Comparison of ENCODE assay signal across 8 cellular contexts in genomic region chr6:32195652-32195901, GRCh38. TPM values are rescaled to one million over a fixed set of nuclear protein-coding genes. Genes with fewer than 3 reads are reported as not detected.
A peak's percentile ranks its signal among the peaks of the same experiment; 100 is the strongest.
DNase-seq lines count a peak whose midpoint lies in the region; ATAC-seq, FAIRE-seq and TF ChIP-seq lines count a peak whose summit lies in the region.

No MANE protein-coding gene starts in this region.

- TF ChIP-seq EP300 in HepG2 (IDR thresholded peaks at IDR 0.05; ENCODE audit: low read depth in 2 of 2, low read length in 2 of 2) (peak; percentile 32 to 60; a peak in 1 of 4 replicates), HepG2 (CRISPR knock-in tag; IDR thresholded peaks at IDR 0.05; ENCODE audit: borderline replicate concordance) (no peak)

- H3K27me3 Mint-ChIP-seq in activated CD4-positive, alpha-beta memory T cell treated with anti-CD3 and anti-CD28 coated beads, Interleukin-2, amount 10 ng/mL, durations not matched to agents 7 days and 5 days: peaks cover 2% of the 10 kb centered on the region

- peak; percentile 59 for ATAC-seq in GM18858 (IDR thresholded peaks at IDR 0.05; ENCODE audit: unreplicated experiment)
- peak; percentile 71 for ATAC-seq in HG03520 (IDR thresholded peaks at IDR 0.05; ENCODE audit: unreplicated experiment)
- ATAC-seq in HepG2: no peak

- peaks cover 35% of the 10 kb centered on the region for H3K4me1 Mint-ChIP-seq in activated CD4-positive, alpha-beta memory T cell treated with anti-CD3 and anti-CD28 coated beads, Interleukin-2, amount 10 ng/mL, durations not matched to agents 7 days and 5 days

- H3K4me3 ChIP-seq in A673 (ENCODE audit: low read depth, low read length, poor library complexity, severe bottlenecking): peak overlapping the region; percentile 64
- peak overlapping the region in 2 of 3 experiments; percentile 94 to 96; a peak in 4 of 6 replicates for H3K4me3 ChIP-seq in HepG2 (replicated peaks in 1 of 3; ENCODE audit: insufficient read depth in 1 of 3, low read depth in 2 of 3, low read length in 3 of 3)

- in situ Hi-C loops in HepG2 (cut with HindIII; ENCODE audit: extremely low pct_ligation_motif_present, low pct_unique_long_range_greater_than_20kb): no loop called here

- H4K20me1 ChIP-seq in HepG2 (ENCODE audit: insufficient read depth, low read length): no peaks in the 10 kb centered on the region

- H3K36me3 Mint-ChIP-seq in activated CD4-positive, alpha-beta memory T cell treated with anti-CD3 and anti-CD28 coated beads, Interleukin-2, amount 10 ng/mL, durations not matched to agents 7 days and 5 days (ENCODE audit: low read depth): peaks cover 19% of the 10 kb centered on the region

- H3K4me2 ChIP-seq in HepG2 (ENCODE audit: low read depth, low read length): peak overlapping the region; percentile 99

- no peak for TF ChIP-seq POLR2A in HepG2 (IDR thresholded peaks at IDR 0.05; ENCODE audit: insufficient read depth in 1 of 2, low read depth in 2 of 2, low read length in 2 of 2)

- H3K4me1 ChIP-seq in A673 (ENCODE audit: insufficient read depth, low read length, poor library complexity, severe bottlenecking): peaks cover 41% of the 10 kb centered on the region
- peaks cover 67% of the 10 kb centered on the region for H3K4me1 ChIP-seq in HepG2 (ENCODE audit: insufficient read depth, low read length)

- intact Hi-C loops in A673 (cut with micrococcal nuclease; ENCODE audit: unreplicated experiment) (loop anchor here (1.0 to 2.0 kb wide), 2 partner anchors 67 to 76 kb away; partner anchors contain the start of gene ATF6B), HepG2 (cut with micrococcal nuclease; ENCODE audit: unreplicated experiment) (loop anchor here (1.0 to 5.0 kb wide), 4 partner anchors 17 to 78 kb away; partner anchors contain the start of genes PPT2 and RNF5)

- peak overlapping the region; percentile 95 for H3K4me3 Mint-ChIP-seq in activated CD4-positive, alpha-beta memory T cell treated with anti-CD3 and anti-CD28 coated beads, Interleukin-2, amount 10 ng/mL, durations not matched to agents 7 days and 5 days

- CTCF ChIA-PET in A673 (lab: Charles Lee): interaction anchor here (0.6 to 1.0 kb wide), 4 partner anchors 18 to 174 kb away, joined by 3 to 4 read pairs (median 4); partner anchors contain the start of gene EGFL8
- CTCF ChIA-PET in activated CD4-positive, alpha-beta memory T cell treated with anti-CD3 and anti-CD28 coated beads, Interleukin-2, amount 10 ng/mL, durations not matched to agents 7 days and 5 days (lab: Charles Lee): interaction anchor here (0.6 to 2.1 kb wide), 21 partner anchors 10 to 1632 kb away, joined by 3 to 20 read pairs (median 3); partner anchors contain the start of genes AGPAT1, ATF6B, BRD2 and DXO
- CTCF ChIA-PET in HepG2 (lab: Yijun Ruan, JAX; ENCODE audit: low intra/inter-chr PET ratio, low total read pairs): interaction anchor here (1.0 to 1.7 kb wide), 2 partner anchors 41 to 77 kb away, joined by 4 to 11 read pairs; partner anchors contain the start of gene PPT2

- DNase-seq in A673 (ENCODE audit: low spot score): peak; percentile 100
- peak; percentile 100 for DNase-seq in NCI-H748 (lab: John Stamatoyannopoulos, UW; ENCODE audit: unreplicated experiment)
- peak; percentile 100 for DNase-seq in activated CD4-positive, alpha-beta memory T cell treated with anti-CD3 and anti-CD28 coated beads, Interleukin-2, amount 10 ng/mL, durations not matched to agents 7 days and 5 days
- DNase-seq in dermis microvascular lymphatic vessel endothelial cell (ENCODE audit: low read depth in 2 of 2): peak; percentile 98 to 100
- DNase-seq in HepG2 (ENCODE audit: low spot score): peak; percentile 99
- DNase-seq in stimulated activated CD4-positive, alpha-beta T cell treated with anti-CD3 and anti-CD28 coated beads, Interleukin-4, amount 100 ng/mL, for 24 hours: peak; percentile 100

- H3K27me3 ChIP-seq in A673 (replicated peaks; ENCODE audit: insufficient read depth, low read depth, low read length, poor library complexity) (no peaks in the 10 kb centered on the region), HepG2 (ENCODE audit: control insufficient read depth in 1 of 2, insufficient read depth in 2 of 2, low read length in 2 of 2) (no peaks in the 10 kb centered on the region; a peak in 1 of 5 replicates)

- POLR2A ChIA-PET in A673 (lab: Charles Lee; ENCODE audit: low non-redundant PET): interaction anchor here (0.5 to 1.0 kb wide), 4 partner anchors 60 to 776 kb away, joined by 3 to 4 read pairs (median 4); no protein-coding TSS in a partner anchor
- POLR2A ChIA-PET in activated CD4-positive, alpha-beta memory T cell treated with anti-CD3 and anti-CD28 coated beads, Interleukin-2, amount 10 ng/mL, durations not matched to agents 7 days and 5 days (lab: Charles Lee): interaction anchor here (0.7 to 10.5 kb wide), 12 partner anchors 9 to 776 kb away, joined by 3 to 155 read pairs (median 4); partner anchors contain the start of genes AGPAT1, ATF6B, BRD2 and FKBPL
- POLR2A ChIA-PET in HepG2 (lab: Yijun Ruan, JAX): interaction anchor here (0.6 to 3.0 kb wide), 23 partner anchors 9 to 1259 kb away, joined by 3 to 82 read pairs (median 4); partner anchors contain the start of genes AGPAT1, ATF6B, DXO and FKBPL

- H3K27ac Mint-ChIP-seq in activated CD4-positive, alpha-beta memory T cell treated with anti-CD3 and anti-CD28 coated beads, Interleukin-2, amount 10 ng/mL, durations not matched to agents 7 days and 5 days: peak overlapping the region; percentile 98

- no TSS peak for BruUV-seq in A673 (replicated peaks; lab: Mats Ljungman, UMichigan)
- BruUV-seq in HepG2 (replicated peaks; lab: Mats Ljungman, UMichigan): no TSS peak

- peak; percentile 29; the same call in 1 of the 2 replicates for TF ChIP-seq RAD21 in HepG2 (CRISPR knock-in tag; IDR thresholded peaks at IDR 0.05)

- H3K9me3 ChIP-seq in A673 (ENCODE audit: low read depth, low read length, poor library complexity, severe bottlenecking): no peaks in the 10 kb centered on the region
- no peaks in the 10 kb centered on the region for H3K9me3 ChIP-seq in HepG2 (ENCODE audit: low read length)

- no peaks in the 10 kb centered on the region for H3K9me3 Mint-ChIP-seq in activated CD4-positive, alpha-beta memory T cell treated with anti-CD3 and anti-CD28 coated beads, Interleukin-2, amount 10 ng/mL, durations not matched to agents 7 days and 5 days

- peak overlapping the region; percentile 99 for H3K9ac ChIP-seq in HepG2 (ENCODE audit: insufficient read depth, low read depth, low read length)

- TF ChIP-seq CTCF in A673 (conservative IDR thresholded peaks at IDR 0.05; ENCODE audit: low read depth, low read length) (peak; percentile 12; the same call in 1 of the 2 replicates), HepG2 (CRISPR knock-in tag; IDR thresholded peaks at IDR 0.05) (peak; percentile 69)

- 0% methylated on average over 8 of the region's 25 CpGs for WGBS in HepG2 (ENCODE audit: low lambda C conversion rate)

- no peak overlapping the region for H2AFZ ChIP-seq in HepG2 (ENCODE audit: low read length)

- H3K27ac ChIP-seq in A673 (ENCODE audit: low read depth, low read length, poor library complexity, severe bottlenecking): peak overlapping the region; percentile 99
- H3K27ac ChIP-seq in HepG2 (ENCODE audit: extremely low read length, insufficient read depth, low read length): peak overlapping the region; percentile 98

- no peak for FAIRE-seq in HepG2 (lab: Jason Lieb, UNC)

- H3K36me3 ChIP-seq in A673 (ENCODE audit: insufficient read depth, low read length, poor library complexity, severe bottlenecking) (no peaks in the 10 kb centered on the region), HepG2 (replicated peaks in 1 of 2; ENCODE audit: control insufficient read depth in 1 of 2, insufficient read depth in 2 of 2, low read length in 2 of 2) (no peaks in the 10 kb centered on the region)

- H3K79me2 ChIP-seq in HepG2 (ENCODE audit: insufficient read depth, low read length): peaks cover 5% of the 10 kb centered on the region

RNA-seq across cellular contexts. Expression of gene GPSM3, which starts 3.1 kb away (rescaled TPM):
- total RNA-seq in A673 (2021) (4.8 and 6.0 TPM in 2 replicates), dermis microvascular lymphatic vessel endothelial cell (6.9 and 9.0 TPM in 2 replicates), HepG2 (2016; rRNA removed; fragmentation: Illumina TruSeq; extraction: Trizol) (0.18 and 0.27 TPM in 2 replicates)
- total RNA-seq in activated CD4-positive, alpha-beta memory T cell treated with anti-CD3 and anti-CD28 coated beads, Interleukin-2, amount 10 ng/mL, durations not matched to agents 7 days and 5 days: 100 to 1,000 TPM; 287 to 289 TPM
- total RNA-seq in HepG2 (2016; cell fraction: cytosol; rRNA removed; fragmentation: Illumina TruSeq; extraction: Trizol; ENCODE audit: low read depth): 0.44 and 0.81 TPM in 2 replicates
- total RNA-seq in HepG2 (2016; cell fraction: insoluble cytoplasmic fraction; rRNA removed; fragmentation: Illumina TruSeq; extraction: Trizol): 0.22 and 0.37 TPM in 2 replicates
- 0.56 and 0.86 TPM in 2 replicates for total RNA-seq in HepG2 (2016; cell fraction: membrane; rRNA removed; fragmentation: Illumina TruSeq; extraction: Trizol)
- 0.37 TPM in 1 of 2 replicates, not detected in the other for total RNA-seq in HepG2 (2016; cell fraction: nucleus; rRNA removed; fragmentation: Illumina TruSeq; extraction: Trizol)
- 6.2 and 7.5 TPM in 2 replicates for polyA plus RNA-seq in HepG2 (2011; rRNA removed)
- polyA plus RNA-seq in HepG2 (2011; cell fraction: cytosol; rRNA removed): 4.7 and 5.8 TPM in 2 replicates
- 5.9 and 6.0 TPM in 2 replicates for polyA plus RNA-seq in HepG2 (2011; cell fraction: nucleus; rRNA removed)
- 3.3 and 4.1 TPM in 2 replicates for polyA plus RNA-seq in HepG2 (2012)
- 0.46 and 0.87 TPM in 2 replicates for polyA plus RNA-seq in HepG2 (2016; cell fraction: cytosol; fragmentation: Illumina TruSeq; extraction: Trizol; ENCODE audit: low read depth)
- 0.22 and 0.38 TPM in 2 replicates for polyA plus RNA-seq in HepG2 (2016; cell fraction: insoluble cytoplasmic fraction; fragmentation: Illumina TruSeq; extraction: Trizol; ENCODE audit: low read depth)
- polyA plus RNA-seq in HepG2 (2016; cell fraction: membrane; fragmentation: Illumina TruSeq; extraction: Trizol; ENCODE audit: low read depth): 0.89 and 1.0 TPM in 2 replicates
- polyA plus RNA-seq in HepG2 (2016; cell fraction: nucleus; fragmentation: Illumina TruSeq; extraction: Trizol; ENCODE audit: insufficient read depth, low read depth): 0.45 and 0.55 TPM in 2 replicates
- polyA minus RNA-seq in HepG2 (2011; rRNA and poly(A)+ RNA removed; ENCODE audit: low replicate concordance): 0.42 and 2.7 TPM in 2 replicates
- polyA minus RNA-seq in HepG2 (2011; cell fraction: cytosol; rRNA and poly(A)+ RNA removed): 1.2 and 1.7 TPM in 2 replicates
- 1.3 and 1.9 TPM in 2 replicates for polyA minus RNA-seq in HepG2 (2011; cell fraction: nucleus; rRNA and poly(A)+ RNA removed)

RNA-seq across cellular contexts. Expression of gene PBX2, which starts 5.6 kb away (rescaled TPM):
- total RNA-seq in A673 (2021) (84.0 and 97.2 TPM in 2 replicates), dermis microvascular lymphatic vessel endothelial cell (37.2 and 46.8 TPM in 2 replicates), HepG2 (2016; rRNA removed; fragmentation: Illumina TruSeq; extraction: Trizol) (42.3 and 45.2 TPM in 2 replicates)
- 10 to 100 TPM; 69.4 to 73.1 TPM for total RNA-seq in activated CD4-positive, alpha-beta memory T cell treated with anti-CD3 and anti-CD28 coated beads, Interleukin-2, amount 10 ng/mL, durations not matched to agents 7 days and 5 days
- 12.1 and 13.1 TPM in 2 replicates for total RNA-seq in HepG2 (2016; cell fraction: cytosol; rRNA removed; fragmentation: Illumina TruSeq; extraction: Trizol; ENCODE audit: low read depth)
- 42.9 and 44.9 TPM in 2 replicates for total RNA-seq in HepG2 (2016; cell fraction: insoluble cytoplasmic fraction; rRNA removed; fragmentation: Illumina TruSeq; extraction: Trizol)
- 41.6 and 42.9 TPM in 2 replicates for total RNA-seq in HepG2 (2016; cell fraction: membrane; rRNA removed; fragmentation: Illumina TruSeq; extraction: Trizol)
- total RNA-seq in HepG2 (2016; cell fraction: nucleus; rRNA removed; fragmentation: Illumina TruSeq; extraction: Trizol): 25.7 and 31.6 TPM in 2 replicates
- polyA plus RNA-seq in HepG2 (2011; rRNA removed): 77.8 and 102 TPM in 2 replicates
- polyA plus RNA-seq in HepG2 (2011; cell fraction: cytosol; rRNA removed): 64.6 and 73.5 TPM in 2 replicates
- polyA plus RNA-seq in HepG2 (2011; cell fraction: nucleus; rRNA removed): 182 TPM in 2 replicates
- 59.3 and 64.5 TPM in 2 replicates for polyA plus RNA-seq in HepG2 (2012)
- 13.4 and 14.0 TPM in 2 replicates for polyA plus RNA-seq in HepG2 (2016; cell fraction: cytosol; fragmentation: Illumina TruSeq; extraction: Trizol; ENCODE audit: low read depth)
- 65.7 and 70.8 TPM in 2 replicates for polyA plus RNA-seq in HepG2 (2016; cell fraction: insoluble cytoplasmic fraction; fragmentation: Illumina TruSeq; extraction: Trizol; ENCODE audit: low read depth)
- 43.5 and 44.8 TPM in 2 replicates for polyA plus RNA-seq in HepG2 (2016; cell fraction: membrane; fragmentation: Illumina TruSeq; extraction: Trizol; ENCODE audit: low read depth)
- 91.8 and 101 TPM in 2 replicates for polyA plus RNA-seq in HepG2 (2016; cell fraction: nucleus; fragmentation: Illumina TruSeq; extraction: Trizol; ENCODE audit: insufficient read depth, low read depth)
- 42.4 and 74.2 TPM in 2 replicates for polyA minus RNA-seq in HepG2 (2011; rRNA and poly(A)+ RNA removed; ENCODE audit: low replicate concordance)
- 34.8 and 36.8 TPM in 2 replicates for polyA minus RNA-seq in HepG2 (2011; cell fraction: cytosol; rRNA and poly(A)+ RNA removed)
- polyA minus RNA-seq in HepG2 (2011; cell fraction: nucleus; rRNA and poly(A)+ RNA removed): 46.7 and 47.1 TPM in 2 replicates

RNA-seq across cellular contexts. Expression of gene AGER, which starts 11.5 kb away (rescaled TPM):
- total RNA-seq in A673 (2021): 13.3 and 18.8 TPM in 2 replicates
- total RNA-seq in activated CD4-positive, alpha-beta memory T cell treated with anti-CD3 and anti-CD28 coated beads, Interleukin-2, amount 10 ng/mL, durations not matched to agents 7 days and 5 days: 10 to 100 TPM; 27.6 to 29.4 TPM
- 0.38 and 0.39 TPM in 2 replicates for total RNA-seq in dermis microvascular lymphatic vessel endothelial cell
- total RNA-seq in HepG2 (2016; rRNA removed; fragmentation: Illumina TruSeq; extraction: Trizol): 0.41 and 1.9 TPM in 2 replicates
- total RNA-seq in HepG2 (2016; cell fraction: cytosol; rRNA removed; fragmentation: Illumina TruSeq; extraction: Trizol; ENCODE audit: low read depth): 2.6 and 2.7 TPM in 2 replicates
- 0.62 and 1.6 TPM in 2 replicates for total RNA-seq in HepG2 (2016; cell fraction: insoluble cytoplasmic fraction; rRNA removed; fragmentation: Illumina TruSeq; extraction: Trizol)
- total RNA-seq in HepG2 (2016; cell fraction: membrane; rRNA removed; fragmentation: Illumina TruSeq; extraction: Trizol): 1.0 and 1.2 TPM in 2 replicates
- total RNA-seq in HepG2 (2016; cell fraction: nucleus; rRNA removed; fragmentation: Illumina TruSeq; extraction: Trizol): 2.8 and 4.0 TPM in 2 replicates
- 5.1 and 5.7 TPM in 2 replicates for polyA plus RNA-seq in HepG2 (2011; rRNA removed)
- 0.83 and 1.4 TPM in 2 replicates for polyA plus RNA-seq in HepG2 (2011; cell fraction: cytosol; rRNA removed)
- polyA plus RNA-seq in HepG2 (2011; cell fraction: nucleus; rRNA removed): 50.1 and 67.3 TPM in 2 replicates
- polyA plus RNA-seq in HepG2 (2012): 8.4 and 12.5 TPM in 2 replicates
- polyA plus RNA-seq in HepG2 (2016; cell fraction: cytosol; fragmentation: Illumina TruSeq; extraction: Trizol; ENCODE audit: low read depth): 1.2 and 1.8 TPM in 2 replicates
- 0.76 and 1.1 TPM in 2 replicates for polyA plus RNA-seq in HepG2 (2016; cell fraction: insoluble cytoplasmic fraction; fragmentation: Illumina TruSeq; extraction: Trizol; ENCODE audit: low read depth)
- polyA plus RNA-seq in HepG2 (2016; cell fraction: membrane; fragmentation: Illumina TruSeq; extraction: Trizol; ENCODE audit: low read depth): 1.5 and 1.9 TPM in 2 replicates
- polyA plus RNA-seq in HepG2 (2016; cell fraction: nucleus; fragmentation: Illumina TruSeq; extraction: Trizol; ENCODE audit: insufficient read depth, low read depth): 22.5 and 29.9 TPM in 2 replicates
- polyA minus RNA-seq in HepG2 (2011; rRNA and poly(A)+ RNA removed; ENCODE audit: low replicate concordance): 1.0 and 1.1 TPM in 2 replicates
- not detected in 2 replicates for polyA minus RNA-seq in HepG2 (2011; cell fraction: cytosol; rRNA and poly(A)+ RNA removed)
- polyA minus RNA-seq in HepG2 (2011; cell fraction: nucleus; rRNA and poly(A)+ RNA removed): 5.3 and 9.2 TPM in 2 replicates

RNA-seq across cellular contexts. Expression of gene RNF5, which starts 17.4 kb away (rescaled TPM):
- total RNA-seq in A673 (2021) (62.9 and 67.0 TPM in 2 replicates), dermis microvascular lymphatic vessel endothelial cell (44.4 and 53.6 TPM in 2 replicates), HepG2 (2016; rRNA removed; fragmentation: Illumina TruSeq; extraction: Trizol) (98.0 and 107 TPM in 2 replicates)
- total RNA-seq in activated CD4-positive, alpha-beta memory T cell treated with anti-CD3 and anti-CD28 coated beads, Interleukin-2, amount 10 ng/mL, durations not matched to agents 7 days and 5 days: 10 to 100 TPM; 44.0 to 45.4 TPM
- total RNA-seq in HepG2 (2016; cell fraction: cytosol; rRNA removed; fragmentation: Illumina TruSeq; extraction: Trizol; ENCODE audit: low read depth): 51.1 and 51.5 TPM in 2 replicates
- 100 and 113 TPM in 2 replicates for total RNA-seq in HepG2 (2016; cell fraction: insoluble cytoplasmic fraction; rRNA removed; fragmentation: Illumina TruSeq; extraction: Trizol)
- 81.3 and 84.1 TPM in 2 replicates for total RNA-seq in HepG2 (2016; cell fraction: membrane; rRNA removed; fragmentation: Illumina TruSeq; extraction: Trizol)
- 38.9 and 40.1 TPM in 2 replicates for total RNA-seq in HepG2 (2016; cell fraction: nucleus; rRNA removed; fragmentation: Illumina TruSeq; extraction: Trizol)
- polyA plus RNA-seq in HepG2 (2011; rRNA removed): 117 and 131 TPM in 2 replicates
- 180 and 181 TPM in 2 replicates for polyA plus RNA-seq in HepG2 (2011; cell fraction: cytosol; rRNA removed)
- polyA plus RNA-seq in HepG2 (2011; cell fraction: nucleus; rRNA removed): 49.7 and 51.1 TPM in 2 replicates
- polyA plus RNA-seq in HepG2 (2012): 124 and 133 TPM in 2 replicates
- 72.5 TPM in 2 replicates for polyA plus RNA-seq in HepG2 (2016; cell fraction: cytosol; fragmentation: Illumina TruSeq; extraction: Trizol; ENCODE audit: low read depth)
- 150 and 151 TPM in 2 replicates for polyA plus RNA-seq in HepG2 (2016; cell fraction: insoluble cytoplasmic fraction; fragmentation: Illumina TruSeq; extraction: Trizol; ENCODE audit: low read depth)
- polyA plus RNA-seq in HepG2 (2016; cell fraction: membrane; fragmentation: Illumina TruSeq; extraction: Trizol; ENCODE audit: low read depth): 109 and 112 TPM in 2 replicates
- polyA plus RNA-seq in HepG2 (2016; cell fraction: nucleus; fragmentation: Illumina TruSeq; extraction: Trizol; ENCODE audit: insufficient read depth, low read depth): 75.3 and 76.6 TPM in 2 replicates
- 64.0 and 99.2 TPM in 2 replicates for polyA minus RNA-seq in HepG2 (2011; rRNA and poly(A)+ RNA removed; ENCODE audit: low replicate concordance)
- 36.3 and 44.2 TPM in 2 replicates for polyA minus RNA-seq in HepG2 (2011; cell fraction: cytosol; rRNA and poly(A)+ RNA removed)
- polyA minus RNA-seq in HepG2 (2011; cell fraction: nucleus; rRNA and poly(A)+ RNA removed): 16.9 and 18.9 TPM in 2 replicates

RNA-seq across cellular contexts. Expression of gene AGPAT1, which starts 19.7 kb away (rescaled TPM):
- total RNA-seq in A673 (2021) (102 and 108 TPM in 2 replicates), dermis microvascular lymphatic vessel endothelial cell (5.6 and 13.4 TPM in 2 replicates), HepG2 (2016; rRNA removed; fragmentation: Illumina TruSeq; extraction: Trizol) (40.4 and 51.3 TPM in 2 replicates)
- total RNA-seq in activated CD4-positive, alpha-beta memory T cell treated with anti-CD3 and anti-CD28 coated beads, Interleukin-2, amount 10 ng/mL, durations not matched to agents 7 days and 5 days: 10 to 100 TPM; 42.7 to 43.1 TPM
- total RNA-seq in HepG2 (2016; cell fraction: cytosol; rRNA removed; fragmentation: Illumina TruSeq; extraction: Trizol; ENCODE audit: low read depth): 81.2 and 93.6 TPM in 2 replicates
- total RNA-seq in HepG2 (2016; cell fraction: insoluble cytoplasmic fraction; rRNA removed; fragmentation: Illumina TruSeq; extraction: Trizol): 33.4 and 51.4 TPM in 2 replicates
- total RNA-seq in HepG2 (2016; cell fraction: membrane; rRNA removed; fragmentation: Illumina TruSeq; extraction: Trizol): 155 and 171 TPM in 2 replicates
- total RNA-seq in HepG2 (2016; cell fraction: nucleus; rRNA removed; fragmentation: Illumina TruSeq; extraction: Trizol): 32.0 and 35.9 TPM in 2 replicates
- 139 and 164 TPM in 2 replicates for polyA plus RNA-seq in HepG2 (2011; rRNA removed)
- polyA plus RNA-seq in HepG2 (2011; cell fraction: cytosol; rRNA removed): 172 and 177 TPM in 2 replicates
- 110 and 131 TPM in 2 replicates for polyA plus RNA-seq in HepG2 (2011; cell fraction: nucleus; rRNA removed)
- polyA plus RNA-seq in HepG2 (2012): 90.8 and 93.8 TPM in 2 replicates
- 243 and 265 TPM in 2 replicates for polyA plus RNA-seq in HepG2 (2016; cell fraction: cytosol; fragmentation: Illumina TruSeq; extraction: Trizol; ENCODE audit: low read depth)
- polyA plus RNA-seq in HepG2 (2016; cell fraction: insoluble cytoplasmic fraction; fragmentation: Illumina TruSeq; extraction: Trizol; ENCODE audit: low read depth): 72.4 and 91.5 TPM in 2 replicates
- polyA plus RNA-seq in HepG2 (2016; cell fraction: membrane; fragmentation: Illumina TruSeq; extraction: Trizol; ENCODE audit: low read depth): 343 and 366 TPM in 2 replicates
- polyA plus RNA-seq in HepG2 (2016; cell fraction: nucleus; fragmentation: Illumina TruSeq; extraction: Trizol; ENCODE audit: insufficient read depth, low read depth): 92.4 and 99.1 TPM in 2 replicates
- polyA minus RNA-seq in HepG2 (2011; rRNA and poly(A)+ RNA removed; ENCODE audit: low replicate concordance): 171 and 334 TPM in 2 replicates
- 80.3 and 91.5 TPM in 2 replicates for polyA minus RNA-seq in HepG2 (2011; cell fraction: cytosol; rRNA and poly(A)+ RNA removed)
- 25.5 and 38.5 TPM in 2 replicates for polyA minus RNA-seq in HepG2 (2011; cell fraction: nucleus; rRNA and poly(A)+ RNA removed)

Comparison
In these comparisons a context has a peak if more than half of its experiments do, and no peak if none do; other contexts are left out.
1. RNA of gene GPSM3, which starts 3.1 kb away (total RNA-seq): 287 to 289 TPM in activated CD4-positive, alpha-beta memory T cell treated with anti-CD3 and anti-CD28 coated beads, Interleukin-2, amount 10 ng/mL, durations not matched to agents 7 days and 5 days; 6.9 to 9.0 TPM in dermis microvascular lymphatic vessel endothelial cell, 4.8 to 6.0 TPM in A673 and 0.18 to 0.86 TPM in HepG2; every median in the first group is over 10 times any median in the second.
2. Peak in every context shown above with its lines, with median percentiles within 50 percentile points of each other: DNase-seq.